In the genomic region with DNA sequence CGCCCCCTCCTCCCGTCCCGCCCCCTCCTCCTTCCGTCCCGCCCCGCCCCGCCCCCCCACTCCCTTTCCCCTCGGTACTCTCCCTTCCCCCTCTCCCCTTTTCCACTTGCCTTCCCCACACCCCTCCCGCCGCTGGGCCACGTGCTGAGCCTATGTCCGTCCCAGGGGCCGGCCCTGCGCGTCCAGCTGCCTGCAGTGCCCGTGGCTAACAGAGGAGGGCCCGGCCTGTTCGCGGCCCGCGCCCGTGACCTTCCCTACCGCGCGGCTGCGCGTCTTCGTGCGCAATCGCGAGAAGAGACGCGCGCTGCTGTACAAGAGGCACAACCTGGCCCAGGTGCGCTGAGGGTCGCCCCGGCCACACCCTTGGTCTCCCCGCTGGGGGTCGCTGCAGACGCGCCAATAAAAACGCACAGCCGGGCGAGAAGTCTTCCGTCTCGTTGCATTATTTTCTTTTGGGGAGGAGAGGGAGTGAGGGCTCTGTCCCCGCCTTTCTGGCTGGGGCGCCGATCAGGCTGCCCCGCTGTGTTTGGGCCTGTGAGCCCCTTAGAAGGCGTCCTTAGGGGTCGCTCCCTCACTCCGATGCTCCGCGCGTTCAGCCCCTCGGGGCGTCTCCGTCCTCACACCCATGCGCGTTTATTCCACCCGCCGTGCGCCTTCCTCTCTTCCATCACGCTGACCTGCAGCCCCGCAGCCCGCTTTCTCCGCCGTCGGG, we compare ENCODE assay signal across 8 cellular contexts. TPM values are rescaled to one million over a fixed set of nuclear protein-coding genes. Genes with fewer than 3 reads are reported as not detected.
A peak's percentile ranks its signal among the peaks of the same experiment; 100 is the strongest.
DNase-seq lines count a peak whose midpoint lies in the region; ATAC-seq and TF ChIP-seq lines count a peak whose summit lies in the region.

No MANE protein-coding gene starts in this region.

- H3K36me3 ChIP-seq in transverse colon = no peaks in the 10 kb centered on the region

- H3K9me3 ChIP-seq in transverse colon = no peaks in the 10 kb centered on the region

- intact Hi-C loops in Right ventricle myocardium superior (cut with DNase I) (no loop called here), transverse colon (cut with DNase I; ENCODE audit: low total_unique reads) (no loop called here)

- in situ Hi-C loops in transverse colon (cut with MboI; ENCODE audit: low pct_ligation_motif_present in 1 of 4, low pct_unique_long_range_greater_than_20kb in 1 of 4, low sequenced_read_pairs in 3 of 4) = no loop called here

- CTCF ChIA-PET in RWPE1 (lab: Yijun Ruan, JAX) = interaction anchor here (1.6 kb wide), 1 partner anchor 14 kb away, joined by 6 read pairs; no protein-coding TSS in a partner anchor

- H3K27me3 ChIP-seq in transverse colon = peaks cover 16% of the 10 kb centered on the region

- H3K27ac Mint-ChIP-seq in activated naive CD8-positive, alpha-beta T cell = no peak overlapping the region
- peak overlapping the region; percentile 17 for H3K27ac Mint-ChIP-seq in osteocyte (ENCODE audit: unreplicated experiment)

- peak; percentile 55 for TF ChIP-seq CTCF in AG09319 (IDR thresholded peaks at IDR 0.05; ENCODE audit: low read depth, low read length)
- peak; percentile 51; the same call in 1 of the 2 replicates for TF ChIP-seq CTCF in RWPE1 (conservative IDR thresholded peaks at IDR 0.05; ENCODE audit: low read depth)
- TF ChIP-seq CTCF in osteocyte (IDR thresholded peaks at IDR 0.05) = peak; percentile 76
- peak; percentile 29 to 64 (median 39) for TF ChIP-seq CTCF in transverse colon (IDR thresholded peaks at IDR 0.05)

- DNase-seq in AG09319 (ENCODE audit: extremely low read depth, low read depth) = peak; percentile 52
- peak; percentile 67 for DNase-seq in HPDE6-E6E7 (ENCODE audit: extremely low spot score)
- peak; percentile 38 for DNase-seq in RWPE1 (ENCODE audit: low spot score)
- peak; percentile 89 for DNase-seq in Right ventricle myocardium superior
- DNase-seq in osteocyte (ENCODE audit: extremely low spot score, unreplicated experiment) = no peak
- DNase-seq in transverse colon = peak; percentile 56
- no peak for DNase-seq in GOT3 (lab: John Stamatoyannopoulos, UW)

- WGBS in transverse colon (ENCODE audit: low coverage in 1 of 2), 2 donors = 2% methylated on average over 58 of the region's 70 CpGs; no CpG with 5 or more reads in 1 of the 2 donors

- H3K9me3 Mint-ChIP-seq in activated naive CD8-positive, alpha-beta T cell (ENCODE audit: low read depth) = no peaks in the 10 kb centered on the region
- H3K9me3 Mint-ChIP-seq in osteocyte (ENCODE audit: unreplicated experiment) = no peaks in the 10 kb centered on the region

- no peak for TF ChIP-seq EP300 in transverse colon (IDR thresholded peaks at IDR 0.05; ENCODE audit: low read depth)

- H3K4me1 Mint-ChIP-seq in activated naive CD8-positive, alpha-beta T cell (ENCODE audit: low read depth) = peaks cover 8% of the 10 kb centered on the region
- peaks cover 15% of the 10 kb centered on the region for H3K4me1 Mint-ChIP-seq in osteocyte (ENCODE audit: unreplicated experiment)

- peak overlapping the region; percentile 5 to 58 (median 38) for H3K4me3 ChIP-seq in transverse colon

- no peaks in the 10 kb centered on the region for H3K36me3 Mint-ChIP-seq in activated naive CD8-positive, alpha-beta T cell
- H3K36me3 Mint-ChIP-seq in osteocyte (ENCODE audit: unreplicated experiment) = no peaks in the 10 kb centered on the region

- POLR2A ChIA-PET in RWPE1 (lab: Yijun Ruan, JAX; ENCODE audit: low non-redundant PET) = no interaction called here

- H3K4me1 ChIP-seq in transverse colon = peaks cover 5 to 23% (median 16%) of the 10 kb centered on the region in 4 donors

- ATAC-seq in Right ventricle myocardium superior (ENCODE audit: poor library complexity) = peak; percentile 41

- H3K27ac ChIP-seq in RWPE1 (peak overlapping the region; percentile 54), transverse colon (peak overlapping the region; percentile 4 to 48 (median 31))

- peak overlapping the region; percentile 83 for H3K4me3 Mint-ChIP-seq in activated naive CD8-positive, alpha-beta T cell
- H3K4me3 Mint-ChIP-seq in osteocyte (ENCODE audit: unreplicated experiment) = peak overlapping the region; percentile 76

- peaks cover 6% of the 10 kb centered on the region for H3K27me3 Mint-ChIP-seq in activated naive CD8-positive, alpha-beta T cell
- H3K27me3 Mint-ChIP-seq in osteocyte (ENCODE audit: unreplicated experiment) = no peaks in the 10 kb centered on the region

- no peak for TF ChIP-seq POLR2A in transverse colon (IDR thresholded peaks at IDR 0.05)

RNA-seq across cellular contexts. Expression of gene TRIM11, which starts 28.0 kb away (rescaled TPM):
- total RNA-seq in Right ventricle myocardium superior (6.2 TPM), osteocyte (22.0 and 25.2 TPM in 2 replicates), transverse colon (100 to 1,000 TPM in 1 of 4 donors, 10 to 100 TPM in 3; 27.2 to 125 (median 48.6) TPM)

RNA-seq across cellular contexts. Expression of gene TRIM17, which starts 38.1 kb away (rescaled TPM):
- total RNA-seq in Right ventricle myocardium superior = 0.32 TPM
- total RNA-seq in osteocyte = 1.3 and 1.8 TPM in 2 replicates
- total RNA-seq in transverse colon = not detected

Comparison
In these comparisons a context has a peak if more than half of its experiments do, and no peak if none do; other contexts are left out.
1. DNase-seq: peak in AG09319 (single experiment), HPDE6-E6E7 (single experiment), RWPE1 (single experiment), Right ventricle myocardium superior (single experiment) and transverse colon (single experiment); none in osteocyte (single experiment) and GOT3 (single experiment).
2. Peak in every context shown above with its lines, with median percentiles within 50 percentile points of each other: CTCF ChIP-seq.